Comparison of ENCODE assay signal across 1 cellular context in genomic region chr18:655445-655844, GRCh38.
TF ChIP-seq lines count a peak whose summit lies in the region.

No MANE protein-coding gene starts in this region.

TF ChIP-seq in HepG2, 621 proteins besides CTCF, POLR2A, EP300 and RAD21:
- no peak for TF ChIP-seq SP5 (CRISPR knock-in tag; IDR thresholded peaks at IDR 0.05; ENCODE audit: borderline replicate concordance, low read depth)
- TF ChIP-seq MEF2D (CRISPR knock-in tag; IDR thresholded peaks at IDR 0.05) = no peak
- TF ChIP-seq AKNA (CRISPR knock-in tag; IDR thresholded peaks at IDR 0.05; ENCODE audit: borderline replicate concordance) = no peak
- no peak for TF ChIP-seq YY1 (IDR thresholded peaks at IDR 0.05; ENCODE audit: insufficient read depth, insufficient replicate concordance, low read depth, low read length)
- no peak for TF ChIP-seq ZNF33A (CRISPR knock-in tag; IDR thresholded peaks at IDR 0.05; ENCODE audit: borderline replicate concordance)
- TF ChIP-seq ZFX (CRISPR knock-in tag; IDR thresholded peaks at IDR 0.05; ENCODE audit: low read depth) = no peak
- TF ChIP-seq ARNT (IDR thresholded peaks at IDR 0.05) = no peak
- no peak for TF ChIP-seq ZNF598 (CRISPR knock-in tag; IDR thresholded peaks at IDR 0.05; ENCODE audit: borderline replicate concordance)
- TF ChIP-seq ZNF781 (CRISPR knock-in tag; IDR thresholded peaks at IDR 0.05; ENCODE audit: borderline replicate concordance, not compliant biosample characterization) = no peak
- TF ChIP-seq KLF16 (CRISPR knock-in tag; IDR thresholded peaks at IDR 0.05) = no peak
- TF ChIP-seq ZNF414 (CRISPR knock-in tag; IDR thresholded peaks at IDR 0.05) = no peak
- TF ChIP-seq ZNF616 (CRISPR knock-in tag; IDR thresholded peaks at IDR 0.05; ENCODE audit: low read depth) = no peak
- no peak for TF ChIP-seq ZSCAN20 (CRISPR knock-in tag; IDR thresholded peaks at IDR 0.05; ENCODE audit: borderline replicate concordance)
- TF ChIP-seq SRSF9 (IDR thresholded peaks at IDR 0.05; ENCODE audit: borderline replicate concordance, insufficient read depth, low read depth, low read length, poor library complexity, severe bottlenecking) = no peak
- no peak for TF ChIP-seq HOXA9 (CRISPR knock-in tag; IDR thresholded peaks at IDR 0.05; ENCODE audit: borderline replicate concordance)
- TF ChIP-seq ZFP1 (CRISPR knock-in tag; IDR thresholded peaks at IDR 0.05) = no peak
- TF ChIP-seq RBM22 (optimal IDR thresholded peaks at IDR 0.05; ENCODE audit: low read length) = no peak
- no peak for TF ChIP-seq ZHX1 (CRISPR knock-in tag; IDR thresholded peaks at IDR 0.05; ENCODE audit: low read depth)
